Comparison of ENCODE assay signal across 5 cellular contexts in genomic region chr12:8197685-8198308, GRCh38. TPM values are rescaled to one million over a fixed set of nuclear protein-coding genes. Genes with fewer than 3 reads are reported as not detected.
"Had no signal": no experiment of that assay in that cellular context is flagged by ENCODE, and none has a peak within 500 bp of the region (broad histone marks: within the 10 kb centered on the region; RNA-seq: fewer than 3 reads in every experiment).

No MANE protein-coding gene starts in this region.

RNA-seq across cellular contexts. Expression of gene FAM90A1, which starts 29.6 kb away (rescaled TPM):
- total RNA-seq: transverse colon had no signal
- polyA plus RNA-seq: naive thymus-derived CD4-positive, alpha-beta T cell had no signal

RNA-seq across cellular contexts. Expression of gene ZNF705A, which starts 41.0 kb away (rescaled TPM):
- total RNA-seq: activated CD8-positive, alpha-beta memory T cell treated with anti-CD3 and anti-CD28 coated beads, Interleukin-2, amount 10 ng/mL, durations not matched to agents 7 days and 5 days; activated naive CD4-positive, alpha-beta T cell treated with anti-CD3 and anti-CD28 coated beads, Interleukin-2, amount 50 U/mL, for 72 hours; transverse colon had no signal
- polyA plus RNA-seq: naive thymus-derived CD4-positive, alpha-beta T cell; spleen had no signal
